ENCODE assay signal across 23 cellular contexts in genomic region chr7:77569514-77570232, GRCh38. TPM values are rescaled to one million over a fixed set of nuclear protein-coding genes. Genes with fewer than 3 reads are reported as not detected.
A peak's percentile ranks its signal among the peaks of the same experiment; 100 is the strongest.
DNase-seq lines count a peak whose midpoint lies in the region; ATAC-seq and TF ChIP-seq lines count a peak whose summit lies in the region.
"Had no signal": no experiment of that assay in that cellular context is flagged by ENCODE, and none has a peak within 500 bp of the region (broad histone marks: within the 10 kb centered on the region; RNA-seq: fewer than 3 reads in every experiment).

No MANE protein-coding gene starts in this region.

- H3K9me3 ChIP-seq in H9 (ENCODE audit: control insufficient read depth, low read depth, low read length) (no peaks in the 10 kb centered on the region), stomach (no peaks in the 10 kb centered on the region)
- H3K9me3 ChIP-seq: right atrium auricular region, thoracic aorta had no signal

- peaks cover 0 to 43% (median 32%) of the 10 kb centered on the region in 4 donors for H3K36me3 ChIP-seq in stomach

- H3K4me3 Mint-ChIP-seq in H9 (no peak overlapping the region), WTC11 (no peak overlapping the region)
- H3K4me3 Mint-ChIP-seq in activated CD8-positive, alpha-beta T cell treated with anti-CD3 and anti-CD28 coated beads, Interleukin-2, amount 10 ng/mL, durations not matched to agents 7 days and 5 days: no peak overlapping the region
- H3K4me3 Mint-ChIP-seq: activated CD4-positive, alpha-beta memory T cell treated with anti-CD3 and anti-CD28 coated beads for 36 hours; activated naive CD8-positive, alpha-beta T cell treated with anti-CD3 and anti-CD28 coated beads, Interleukin-2, amount 50 U/mL, for 24 hours; central memory CD8-positive, alpha-beta T cell; memory B cell; neural crest cell had no signal

- CTCF ChIA-PET in WTC11 (lab: Charles Lee): no interaction called here
- CTCF ChIA-PET in activated CD8-positive, alpha-beta T cell treated with anti-CD3 and anti-CD28 coated beads, Interleukin-2, amount 10 ng/mL, durations not matched to agents 7 days and 5 days (lab: Charles Lee): no interaction called here

- no peak overlapping the region for H2AK5ac ChIP-seq in H9 (ENCODE audit: insufficient read length, low read length)

- no peak overlapping the region for H4K8ac ChIP-seq in H9 (replicated peaks; ENCODE audit: insufficient read length, low read depth, low read length)

- no CpG with 5 or more reads among the region's 8 CpGs for WGBS in H9 (ENCODE audit: extremely low coverage, insufficient read length, low lambda C conversion rate)
- 88 to 93% (median 90%) methylated on average over 8 of the region's 8 CpGs for WGBS in stomach, 5 donors

- no peak overlapping the region for H3K56ac ChIP-seq in H9 (ENCODE audit: insufficient read length, low read depth, low read length)

- H3K14ac ChIP-seq in H9 (ENCODE audit: insufficient read depth, low read length): no peak overlapping the region

- H2BK20ac ChIP-seq in H9 (ENCODE audit: low read depth, low read length, poor library complexity, severe bottlenecking): no peak overlapping the region

- no peak overlapping the region for H3K4me3 ChIP-seq in stomach
- H3K4me3 ChIP-seq: right atrium auricular region, thoracic aorta had no signal

- H3K36me3 Mint-ChIP-seq in H9 (ENCODE audit: insufficient read depth in 1 of 3, low read depth in 3 of 3) (peaks cover 10 to 40% (median 37%) of the 10 kb centered on the region in 3 experiments; a peak in 6 of 7 replicates), WTC11 (peaks cover 26% of the 10 kb centered on the region)
- H3K36me3 Mint-ChIP-seq in activated CD8-positive, alpha-beta T cell treated with anti-CD3 and anti-CD28 coated beads, Interleukin-2, amount 10 ng/mL, durations not matched to agents 7 days and 5 days (ENCODE audit: low read depth): no peaks in the 10 kb centered on the region

- no peaks in the 10 kb centered on the region for H3K27me3 ChIP-seq in H9 (ENCODE audit: insufficient read depth, low read length)
- no peaks in the 10 kb centered on the region for H3K27me3 ChIP-seq in stomach
- H3K27me3 ChIP-seq in foreskin keratinocyte: no peaks in the 10 kb centered on the region
- H3K27me3 ChIP-seq: right atrium auricular region had no signal

- TF ChIP-seq CTCF in H9 (conservative IDR thresholded peaks at IDR 0.05) (no peak), WTC11 (IDR thresholded peaks at IDR 0.05) (no peak), stomach (IDR thresholded peaks at IDR 0.05) (no peak), foreskin keratinocyte (conservative IDR thresholded peaks at IDR 0.05) (no peak)

- H3K9me3 Mint-ChIP-seq in H9 (no peaks in the 10 kb centered on the region), WTC11 (no peaks in the 10 kb centered on the region)
- no peaks in the 10 kb centered on the region for H3K9me3 Mint-ChIP-seq in activated CD8-positive, alpha-beta T cell treated with anti-CD3 and anti-CD28 coated beads, Interleukin-2, amount 10 ng/mL, durations not matched to agents 7 days and 5 days (ENCODE audit: insufficient read depth)
- H3K9me3 Mint-ChIP-seq: activated CD4-positive, alpha-beta memory T cell treated with anti-CD3 and anti-CD28 coated beads for 36 hours; activated naive CD8-positive, alpha-beta T cell treated with anti-CD3 and anti-CD28 coated beads, Interleukin-2, amount 50 U/mL, for 24 hours; central memory CD8-positive, alpha-beta T cell; memory B cell; neural crest cell had no signal

- H2AFZ ChIP-seq in H9 (ENCODE audit: low read length): no peak overlapping the region

- no peak overlapping the region for H4K5ac ChIP-seq in H9 (ENCODE audit: insufficient read length, low read depth, low read length)

- H3K27me3 Mint-ChIP-seq in H9 (ENCODE audit: low read depth) (no peaks in the 10 kb centered on the region), WTC11 (ENCODE audit: low read depth) (no peaks in the 10 kb centered on the region)
- H3K27me3 Mint-ChIP-seq in activated CD8-positive, alpha-beta T cell treated with anti-CD3 and anti-CD28 coated beads, Interleukin-2, amount 10 ng/mL, durations not matched to agents 7 days and 5 days (ENCODE audit: low read depth): no peaks in the 10 kb centered on the region
- H3K27me3 Mint-ChIP-seq: activated CD4-positive, alpha-beta memory T cell treated with anti-CD3 and anti-CD28 coated beads for 36 hours; activated naive CD8-positive, alpha-beta T cell treated with anti-CD3 and anti-CD28 coated beads, Interleukin-2, amount 50 U/mL, for 24 hours; central memory CD8-positive, alpha-beta T cell; memory B cell had no signal

- H2BK15ac ChIP-seq in H9 (ENCODE audit: low read depth, low read length): no peak overlapping the region

- H4K20me1 ChIP-seq in H9 (ENCODE audit: control insufficient read depth, insufficient read depth, insufficient read length): no peaks in the 10 kb centered on the region

- H3K23ac ChIP-seq in H9 (ENCODE audit: insufficient read length, low read depth, low read length): no peak overlapping the region

- POLR2A ChIA-PET in WTC11 (lab: Charles Lee): no interaction called here
- POLR2A ChIA-PET in activated CD8-positive, alpha-beta T cell treated with anti-CD3 and anti-CD28 coated beads, Interleukin-2, amount 10 ng/mL, durations not matched to agents 7 days and 5 days (lab: Charles Lee): no interaction called here

- H3K4me2 ChIP-seq in H9 (ENCODE audit: insufficient read depth, insufficient read length, low read length): no peak overlapping the region

- H3K79me1 ChIP-seq in H9 (ENCODE audit: insufficient read depth, low read depth, low read length, poor library complexity, severe bottlenecking): peaks cover 7% of the 10 kb centered on the region

- peaks cover 18% of the 10 kb centered on the region; the same call in 1 of the 2 replicates for H3K79me2 ChIP-seq in H9 (ENCODE audit: insufficient read depth, low read length)

- H2BK12ac ChIP-seq in H9 (ENCODE audit: insufficient read length, low read depth, low read length): no peak overlapping the region

- H3K27ac ChIP-seq in H9 (ENCODE audit: insufficient read length, low read depth, low read length): no peak overlapping the region
- H3K27ac ChIP-seq in stomach: peak overlapping the region in 3 of 5 donors; percentile 4 to 52 (median 45)
- no peak overlapping the region for H3K27ac ChIP-seq in foreskin keratinocyte
- H3K27ac ChIP-seq: thoracic aorta, VCaP had no signal

- no peaks in the 10 kb centered on the region; the same call in 1 of the 2 replicates for H3K4me1 ChIP-seq in H9 (ENCODE audit: insufficient read depth, low read length)
- H3K4me1 ChIP-seq in stomach: peaks cover 0 to 49% (median 12%) of the 10 kb centered on the region in 4 donors
- peaks cover 26% of the 10 kb centered on the region for H3K4me1 ChIP-seq in foreskin keratinocyte

- H3T11ph ChIP-seq in H9 (ENCODE audit: low read length): no peak overlapping the region

- intact Hi-C loops in stomach (cut with DNase I; ENCODE audit: low total_unique reads): no loop called here

- H4K91ac ChIP-seq in H9 (ENCODE audit: insufficient read length, low read depth, low read length): no peak overlapping the region

- H3K27ac Mint-ChIP-seq in H9: peak overlapping the region in 2 of 3 experiments; percentile 44 to 87; a peak in 3 of 7 replicates
- H3K27ac Mint-ChIP-seq in WTC11: peak overlapping the region; percentile 8; the same call in 1 of the 2 replicates
- H3K27ac Mint-ChIP-seq in activated CD8-positive, alpha-beta T cell treated with anti-CD3 and anti-CD28 coated beads, Interleukin-2, amount 10 ng/mL, durations not matched to agents 7 days and 5 days: no peak overlapping the region
- H3K27ac Mint-ChIP-seq: activated CD4-positive, alpha-beta memory T cell treated with anti-CD3 and anti-CD28 coated beads for 36 hours; activated naive CD8-positive, alpha-beta T cell treated with anti-CD3 and anti-CD28 coated beads, Interleukin-2, amount 50 U/mL, for 24 hours; memory B cell had no signal

- no peak for DNase-seq in H9
- DNase-seq in WTC11 (ENCODE audit: low spot score): no peak
- DNase-seq in foreskin melanocyte: peak; percentile 51
- no peak for DNase-seq in stomach
- DNase-seq in foreskin keratinocyte: no peak
- no peak for DNase-seq in effector CD4-positive, alpha-beta T cell
- DNase-seq in activated CD8-positive, alpha-beta T cell treated with anti-CD3 and anti-CD28 coated beads, Interleukin-2, amount 10 ng/mL, durations not matched to agents 7 days and 5 days: no peak
- DNase-seq: activated CD4-positive, alpha-beta memory T cell treated with anti-CD3 and anti-CD28 coated beads for 36 hours; activated naive CD8-positive, alpha-beta T cell treated with anti-CD3 and anti-CD28 coated beads, Interleukin-2, amount 50 U/mL, for 24 hours; C1 segment of cervical spinal cord; DMS153; KG1; NCI-H1105 treated with DMSO at 0.1 percent for 48 hours; NCI-H82; stimulated activated CD4-positive, alpha-beta T cell treated with anti-CD3 and anti-CD28 coated beads, Interleukin-4, amount 100 ng/mL, for 1 hour; stimulated activated CD8-positive, alpha-beta memory T cell treated with anti-CD3 and anti-CD28 coated beads, Interleukin-4, amount 100 ng/mL, for 48 hours; T-helper 1 cell had no signal

- no peak for TF ChIP-seq POLR2A in stomach (IDR thresholded peaks at IDR 0.05)

- H2BK5ac ChIP-seq in H9 (ENCODE audit: insufficient read length, low read length): no peak overlapping the region

- H3K4me1 Mint-ChIP-seq in H9 (peaks cover 21 to 24% of the 10 kb centered on the region in 2 experiments), WTC11 (peaks cover 43% of the 10 kb centered on the region)
- H3K4me1 Mint-ChIP-seq in activated CD8-positive, alpha-beta T cell treated with anti-CD3 and anti-CD28 coated beads, Interleukin-2, amount 10 ng/mL, durations not matched to agents 7 days and 5 days (ENCODE audit: low read depth): no peaks in the 10 kb centered on the region

- no peaks in the 10 kb centered on the region for H3K23me2 ChIP-seq in H9 (ENCODE audit: insufficient read length, low read depth, low read length, poor library complexity, severe bottlenecking)

- no peak overlapping the region for H3K4ac ChIP-seq in H9 (ENCODE audit: low read depth, low read length)

- ATAC-seq in WTC11 (no peak), foreskin keratinocyte (no peak)
- ATAC-seq in activated CD8-positive, alpha-beta T cell treated with anti-CD3 and anti-CD28 coated beads, Interleukin-2, amount 10 ng/mL, durations not matched to agents 7 days and 5 days: no peak

- no peak overlapping the region for H3K18ac ChIP-seq in H9 (ENCODE audit: insufficient read length, low read depth, low read length)

- H3K9ac ChIP-seq in H9 (ENCODE audit: extremely low read depth, insufficient read length, low read length): no peak overlapping the region

- TF ChIP-seq EP300 in stomach (IDR thresholded peaks at IDR 0.05): no peak

- no peak overlapping the region for H2BK120ac ChIP-seq in H9 (ENCODE audit: low read depth, low read length, poor library complexity, severe bottlenecking)

TF ChIP-seq in WTC11, 78 proteins besides CTCF, POLR2A, EP300 and RAD21 (continues in another document):
- TF ChIP-seq RORB (CRISPR knock-in tag; IDR thresholded peaks at IDR 0.05): no peak

RNA-seq across cellular contexts. Expression of gene PTPN12, which starts 32.6 kb away (rescaled TPM):
- total RNA-seq in H9 (2021) (124 and 128 TPM in 2 replicates), WTC11 (2021) (92.1 to 102 TPM (median 95.8 TPM) in 3 replicates), stomach (100 to 1,000 TPM in 1 of 5 donors, 10 to 100 TPM in 3, 1 to 10 TPM in 1; 8.4 to 147 (median 81.4) TPM), foreskin keratinocyte (63.4 and 75.4 TPM in 2 replicates)
- polyA plus RNA-seq in stomach (10 to 100 TPM; 26.4 to 35.6 (median 27.6) TPM), foreskin keratinocyte (26.4 and 28.2 TPM in 2 replicates)
- 10 to 100 TPM; 12.5 to 16.2 TPM for total RNA-seq in activated CD8-positive, alpha-beta T cell treated with anti-CD3 and anti-CD28 coated beads, Interleukin-2, amount 10 ng/mL, durations not matched to agents 7 days and 5 days

Comparison
In these comparisons a context has a peak if more than half of its experiments do, and no peak if none do; other contexts are left out.
1. H3K27ac ChIP-seq: peak in stomach (3 of 5); none in H9 (single experiment) and foreskin keratinocyte (single experiment).